11 cellular contexts compared by ENCODE assay signal in the genomic region with DNA sequence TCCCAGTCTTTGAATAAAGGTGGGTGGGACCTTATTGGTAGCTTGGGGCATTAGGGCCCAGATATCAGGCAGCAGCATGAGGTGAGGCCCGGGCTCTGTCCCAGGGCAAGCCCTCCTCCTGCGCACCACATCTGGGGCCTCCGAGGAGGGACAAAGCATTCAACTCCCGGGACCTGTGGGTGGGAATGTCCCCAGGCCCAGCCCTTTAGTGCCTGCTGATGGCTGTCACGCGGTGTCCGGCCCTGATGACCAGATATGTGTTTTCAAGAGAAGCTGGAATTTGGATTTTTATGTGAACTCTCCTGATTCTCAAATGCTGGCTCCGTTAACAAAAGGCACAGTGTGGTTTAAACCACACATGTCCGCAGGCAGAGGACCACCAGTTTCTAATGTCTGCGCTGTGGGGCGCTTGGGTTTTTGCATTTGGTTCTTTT. TPM values are rescaled to one million over a fixed set of nuclear protein-coding genes. Genes with fewer than 3 reads are reported as not detected.
A peak's percentile ranks its signal among the peaks of the same experiment; 100 is the strongest.
DNase-seq lines count a peak whose midpoint lies in the region; ATAC-seq and TF ChIP-seq lines count a peak whose summit lies in the region.
"Had no signal": no experiment of that assay in that cellular context is flagged by ENCODE, and none has a peak within 500 bp of the region (broad histone marks: within the 10 kb centered on the region; RNA-seq: fewer than 3 reads in every experiment).

No MANE protein-coding gene starts in this region.

- no peak overlapping the region for H2AFZ ChIP-seq in mammary epithelial cell (ENCODE audit: low read depth, low read length)
- H2AFZ ChIP-seq in mesenchymal stem cell (ENCODE audit: low read depth, low read length): no peak overlapping the region

- H4K91ac ChIP-seq in mesenchymal stem cell (ENCODE audit: low read length): peak overlapping the region; percentile 100

- BruUV-seq in mammary epithelial cell (replicated peaks; lab: Mats Ljungman, UMichigan): no TSS peak

- H3K9ac ChIP-seq in mammary epithelial cell (ENCODE audit: insufficient read depth, low read length): no peak overlapping the region
- H3K9ac ChIP-seq in mesenchymal stem cell (ENCODE audit: low read length): peak overlapping the region; percentile 76

- H3K79me2 ChIP-seq in mammary epithelial cell (ENCODE audit: insufficient read depth, low read length): peaks cover 98% of the 10 kb centered on the region

- intact Hi-C loops in mammary epithelial cell (cut with micrococcal nuclease): loop anchor here (1.0 to 2.0 kb wide), 4 partner anchors 9 to 29 kb away; no protein-coding TSS in a partner anchor
- intact Hi-C loops in tibial artery (cut with DNase I; ENCODE audit: low total_unique reads): no loop called here

- CTCF ChIA-PET in mammary epithelial cell (lab: Charles Lee; ENCODE audit: low non-redundant PET): no interaction called here

- in situ Hi-C loops in mammary epithelial cell (cut with MboI; ENCODE audit: low sequenced_read_pairs in 2 of 2): no loop called here

- peak overlapping the region; percentile 55 for H3K4me2 ChIP-seq in mammary epithelial cell (ENCODE audit: insufficient read depth, low read depth, low read length)
- no peak overlapping the region for H3K4me2 ChIP-seq in mesenchymal stem cell (ENCODE audit: low read length, poor library complexity, severe bottlenecking)

- H3K4me1 ChIP-seq in mammary epithelial cell (ENCODE audit: insufficient read depth, low read length) (peaks cover 47% of the 10 kb centered on the region), mesenchymal stem cell (ENCODE audit: control insufficient read depth, insufficient read depth, low read depth, low read length) (peaks cover 71% of the 10 kb centered on the region), tibial artery (peaks cover 0 to 62% (median 48%) of the 10 kb centered on the region in 4 donors)

- H3K9me3 ChIP-seq in mammary epithelial cell (replicated peaks; ENCODE audit: insufficient read depth, low read length) (no peaks in the 10 kb centered on the region), mesenchymal stem cell (ENCODE audit: control insufficient read depth, low read length) (no peaks in the 10 kb centered on the region), tibial artery (no peaks in the 10 kb centered on the region)

- no peak overlapping the region for H3K23ac ChIP-seq in mesenchymal stem cell (ENCODE audit: low read length in 2 of 2)

- H3K4me3 Mint-ChIP-seq in activated T-cell treated with anti-CD3 and anti-CD28 coated beads, Interleukin-2, amount 50 U/mL, for 72 hours: no peak overlapping the region
- H3K4me3 Mint-ChIP-seq: activated CD4-positive, alpha-beta T cell treated with anti-CD3 and anti-CD28 coated beads for 36 hours; activated naive CD8-positive, alpha-beta T cell treated with anti-CD3 and anti-CD28 coated beads, Interleukin-2, amount 50 U/mL, for 24 hours had no signal

- no peak overlapping the region for H2BK5ac ChIP-seq in mesenchymal stem cell (ENCODE audit: low read depth, low read length, poor library complexity, severe bottlenecking)

- DNase-seq in HT-29 (ENCODE audit: low spot score): peak; percentile 46
- DNase-seq in mammary epithelial cell: no peak
- DNase-seq in mesenchymal stem cell: peak; percentile 79
- no peak for DNase-seq in tibial artery
- DNase-seq in stimulated activated CD4-positive, alpha-beta T cell treated with anti-CD3 and anti-CD28 coated beads, Interleukin-12 subunit alpha, Interleukin-12 subunit beta, amount 100 ng/mL, for 4 hours: no peak
- no peak for DNase-seq in activated T-cell treated with anti-CD3 and anti-CD28 coated beads, Interleukin-2, amount 50 U/mL, for 72 hours
- no peak for DNase-seq in inferior parietal cortex (ENCODE audit: extremely low spot score)
- DNase-seq: activated CD4-positive, alpha-beta T cell treated with anti-CD3 and anti-CD28 coated beads for 36 hours; activated naive CD8-positive, alpha-beta T cell treated with anti-CD3 and anti-CD28 coated beads, Interleukin-2, amount 50 U/mL, for 24 hours; stimulated activated CD4-positive, alpha-beta T cell treated with anti-CD3 and anti-CD28 coated beads, Interleukin-4, amount 100 ng/mL, for 24 hours had no signal

- WGBS in mammary epithelial cell (ENCODE audit: low coverage, missing lambda C conversion rate): 23% methylated on average over 4 of the region's 11 CpGs
- 25% methylated on average over 11 of the region's 11 CpGs for WGBS in mesenchymal stem cell

- peak overlapping the region; percentile 100 for H2BK120ac ChIP-seq in mesenchymal stem cell (ENCODE audit: low read depth, low read length)

- ATAC-seq in activated T-cell treated with anti-CD3 and anti-CD28 coated beads, Interleukin-2, amount 50 U/mL, for 72 hours (replicated peaks in 1 of 2): no peak
- ATAC-seq: K562 had no signal

- no peaks in the 10 kb centered on the region for H3K9me3 Mint-ChIP-seq in activated T-cell treated with anti-CD3 and anti-CD28 coated beads, Interleukin-2, amount 50 U/mL, for 72 hours
- H3K9me3 Mint-ChIP-seq: activated naive CD8-positive, alpha-beta T cell treated with anti-CD3 and anti-CD28 coated beads, Interleukin-2, amount 50 U/mL, for 24 hours had no signal

- H3K27me3 ChIP-seq in mammary epithelial cell (ENCODE audit: insufficient read depth, low read length) (no peaks in the 10 kb centered on the region), mesenchymal stem cell (ENCODE audit: control insufficient read depth in 1 of 2, insufficient read depth in 1 of 2, low read length in 2 of 2) (no peaks in the 10 kb centered on the region), tibial artery (no peaks in the 10 kb centered on the region)

- dilution Hi-C loops in mammary epithelial cell (cut with HindIII; ENCODE audit: low sequenced_read_pairs): no loop called here

- H4K20me1 ChIP-seq in mammary epithelial cell (ENCODE audit: insufficient read depth, low read length): no peaks in the 10 kb centered on the region

- peak overlapping the region; percentile 29 for H3K27ac ChIP-seq in mammary epithelial cell (ENCODE audit: insufficient read depth, low read depth, low read length)
- H3K27ac ChIP-seq in mesenchymal stem cell (ENCODE audit: low read length, poor library complexity, severe bottlenecking): peak overlapping the region; percentile 89
- peak overlapping the region; percentile 71 to 87 for H3K27ac ChIP-seq in tibial artery

- peak overlapping the region; percentile 98 to 100 for H3K18ac ChIP-seq in mesenchymal stem cell (ENCODE audit: low read depth in 1 of 2, low read length in 2 of 2)

- H2BK12ac ChIP-seq in mesenchymal stem cell (ENCODE audit: low read length in 2 of 2): peak overlapping the region; percentile 99 to 100

- no peaks in the 10 kb centered on the region for H3K36me3 Mint-ChIP-seq in activated T-cell treated with anti-CD3 and anti-CD28 coated beads, Interleukin-2, amount 50 U/mL, for 72 hours (ENCODE audit: insufficient read depth in 2 of 2)

- H3K4me3 ChIP-seq in mammary epithelial cell (replicated peaks in 1 of 3; ENCODE audit: insufficient read depth in 1 of 3, low read depth in 2 of 3, low read length in 3 of 3) (no peak overlapping the region), mesenchymal stem cell (ENCODE audit: insufficient read depth in 1 of 2, low read depth in 1 of 2, low read length in 2 of 2) (no peak overlapping the region), tibial artery (no peak overlapping the region)
- H3K4me3 ChIP-seq: K562 had no signal

- peaks cover 3% of the 10 kb centered on the region for H3K36me3 ChIP-seq in mammary epithelial cell (ENCODE audit: insufficient read depth, low read length)
- peaks cover 0 to 1% of the 10 kb centered on the region in 2 experiments for H3K36me3 ChIP-seq in mesenchymal stem cell (ENCODE audit: control insufficient read depth in 1 of 2, insufficient read depth in 2 of 2, low read depth in 1 of 2, low read length in 2 of 2)
- H3K36me3 ChIP-seq in tibial artery: no peaks in the 10 kb centered on the region

- H3K27me3 Mint-ChIP-seq in activated T-cell treated with anti-CD3 and anti-CD28 coated beads, Interleukin-2, amount 50 U/mL, for 72 hours (ENCODE audit: low read depth): no peaks in the 10 kb centered on the region
- H3K27me3 Mint-ChIP-seq: activated CD4-positive, alpha-beta T cell treated with anti-CD3 and anti-CD28 coated beads for 36 hours; activated naive CD8-positive, alpha-beta T cell treated with anti-CD3 and anti-CD28 coated beads, Interleukin-2, amount 50 U/mL, for 24 hours had no signal

- peak overlapping the region; percentile 92 to 100 for H3K4ac ChIP-seq in mesenchymal stem cell (ENCODE audit: low read depth in 1 of 2, low read length in 2 of 2)

- H2BK15ac ChIP-seq in mesenchymal stem cell (ENCODE audit: low read depth, poor library complexity, severe bottlenecking): peak overlapping the region; percentile 55

- peaks cover 20% of the 10 kb centered on the region for H3K4me1 Mint-ChIP-seq in activated T-cell treated with anti-CD3 and anti-CD28 coated beads, Interleukin-2, amount 50 U/mL, for 72 hours (ENCODE audit: low read depth)

- peak overlapping the region in 1 of 2 experiments; percentile 72 for H3K14ac ChIP-seq in mesenchymal stem cell (ENCODE audit: low read length in 2 of 2)

- H3K79me1 ChIP-seq in mesenchymal stem cell (replicated peaks; ENCODE audit: low read length, poor library complexity, severe bottlenecking): peaks cover 32% of the 10 kb centered on the region

- no peak for TF ChIP-seq CTCF in mammary epithelial cell (conservative IDR thresholded peaks at IDR 0.05 in 1 of 2, IDR thresholded peaks at IDR 0.05 in 1 of 2; ENCODE audit: extremely low read depth in 1 of 2, insufficient read depth in 1 of 2, low read depth in 1 of 2, low read length in 2 of 2)
- no peak for TF ChIP-seq CTCF in tibial artery (IDR thresholded peaks at IDR 0.05)

- no peak overlapping the region for H3K27ac Mint-ChIP-seq in activated T-cell treated with anti-CD3 and anti-CD28 coated beads, Interleukin-2, amount 50 U/mL, for 72 hours
- H3K27ac Mint-ChIP-seq: activated CD4-positive, alpha-beta T cell treated with anti-CD3 and anti-CD28 coated beads for 36 hours had no signal

- H4K8ac ChIP-seq in mesenchymal stem cell (ENCODE audit: low read length): peak overlapping the region; percentile 93

- H2AK5ac ChIP-seq in mesenchymal stem cell (ENCODE audit: low read length, severe bottlenecking): peak overlapping the region; percentile 95

RNA-seq across cellular contexts. Expression of a gene that starts 30.5 kb away (rescaled TPM):
- 35.4 and 37.8 TPM in 2 replicates for total RNA-seq in HT-29 (2014; rRNA removed; shearing (Covaris generic))
- 10 to 100 TPM; 23.8 to 41.9 TPM for total RNA-seq in mammary epithelial cell
- polyA plus RNA-seq in mammary epithelial cell: 4.9 TPM
- 8.5 TPM for polyA minus RNA-seq in mammary epithelial cell
- polyA plus RNA-seq in mesenchymal stem cell (2013, experiment 1 of 2): 24.1 TPM
- 22.8 TPM for polyA plus RNA-seq in mesenchymal stem cell (2013, experiment 2 of 2)
- 10 to 100 TPM; 19.5 to 21.3 TPM for total RNA-seq in activated T-cell treated with anti-CD3 and anti-CD28 coated beads, Interleukin-2, amount 50 U/mL, for 72 hours

Comparison
In these comparisons a context has a peak if more than half of its experiments do, and no peak if none do; other contexts are left out.
1. DNase-seq: peak in HT-29 (single experiment) and mesenchymal stem cell (single experiment); none in mammary epithelial cell (single experiment), tibial artery (0 of 2), stimulated activated CD4-positive, alpha-beta T cell treated with anti-CD3 and anti-CD28 coated beads, Interleukin-12 subunit alpha, Interleukin-12 subunit beta, amount 100 ng/mL, for 4 hours (single experiment), activated T-cell treated with anti-CD3 and anti-CD28 coated beads, Interleukin-2, amount 50 U/mL, for 72 hours (0 of 2) and inferior parietal cortex (single experiment).
2. H3K27ac ChIP-seq: peak in every context shown above with its lines; median percentile 89 in mesenchymal stem cell; 79 in tibial artery; 29 in mammary epithelial cell.